In genomic region chr4:20341121-20341758, GRCh38 we compare ENCODE assay signal across 23 cellular contexts.
"Had no signal": no experiment of that assay in that cellular context is flagged by ENCODE, and none has a peak within 500 bp of the region (broad histone marks: within the 10 kb centered on the region; RNA-seq: fewer than 3 reads in every experiment).

No MANE protein-coding gene starts in this region.

- H3K4me3 Mint-ChIP-seq: brain; natural killer cell treated with Interleukin-12 subunit alpha and Interleukin-12 subunit beta and Interleukin-15 and Interleukin-18, amount 100 ng/mL, for 72 hours; T-helper 1 cell treated with Interleukin-12 subunit alpha and Interleukin-12 subunit beta and Interleukin-4 antibody, amounts not matched to agents 30 μg/mL and 1 μg/mL, for 36 hours; type B pancreatic cell; WTC11 had no signal

- ATAC-seq: activated naive CD4-positive, alpha-beta T cell treated with anti-CD3 and anti-CD28 coated beads, Interleukin-2, amount 50 U/mL, for 72 hours; left lobe of liver; natural killer cell treated with Interleukin-12 subunit alpha and Interleukin-12 subunit beta and Interleukin-15 and Interleukin-18, amount 100 ng/mL, for 72 hours; WTC11 had no signal

- H3K4me2 ChIP-seq: smooth muscle cell had no signal

- H3K36me3 Mint-ChIP-seq: activated naive CD4-positive, alpha-beta T cell treated with anti-CD3 and anti-CD28 coated beads, Interleukin-2, amount 50 U/mL, for 72 hours; brain; natural killer cell treated with Interleukin-12 subunit alpha and Interleukin-12 subunit beta and Interleukin-15 and Interleukin-18, amount 100 ng/mL, for 72 hours; type B pancreatic cell had no signal

- H3K27ac Mint-ChIP-seq: activated naive CD4-positive, alpha-beta T cell treated with anti-CD3 and anti-CD28 coated beads, Interleukin-2, amount 50 U/mL, for 72 hours; natural killer cell treated with Interleukin-12 subunit alpha and Interleukin-12 subunit beta and Interleukin-15 and Interleukin-18, amount 100 ng/mL, for 72 hours; T-helper 1 cell treated with Interleukin-12 subunit alpha and Interleukin-12 subunit beta and Interleukin-4 antibody, amounts not matched to agents 30 μg/mL and 1 μg/mL, for 36 hours; type B pancreatic cell; WTC11 had no signal

- H3K4me1 ChIP-seq: sigmoid colon, vagina had no signal

- H3K9me3 Mint-ChIP-seq: T-helper 1 cell treated with Interleukin-12 subunit alpha and Interleukin-12 subunit beta and Interleukin-4 antibody, amounts not matched to agents 30 μg/mL and 1 μg/mL, for 36 hours; type B pancreatic cell had no signal

- DNase-seq: activated gamma-delta T cell treated with Interleukin-2 at 50 U/mL for 16 hours; activated T-cell treated with anti-CD3 and anti-CD28 coated beads, Interleukin-2, amount 50 U/mL, for 1 hour; aorta; central memory CD4-positive, alpha-beta T cell; dermis blood vessel endothelial cell; effector CD8-positive, alpha-beta T cell; hypothalamus; midbrain; occipital lobe; sigmoid colon; stimulated activated CD4-positive, alpha-beta T cell treated with anti-CD3 and anti-CD28 coated beads, Interleukin-2, amount 100 ng/mL, for 48 hours; stimulated activated naive CD4-positive, alpha-beta T cell; T1000 had no signal

- H3K27ac ChIP-seq: sigmoid colon, thoracic aorta, vagina had no signal

- H3K36me3 ChIP-seq: sigmoid colon, thoracic aorta, vagina had no signal

- H3K4me3 ChIP-seq: sigmoid colon, smooth muscle cell, thoracic aorta, vagina had no signal

- H3K27me3 ChIP-seq: sigmoid colon, vagina had no signal

- H3K27me3 Mint-ChIP-seq: natural killer cell treated with Interleukin-12 subunit alpha and Interleukin-12 subunit beta and Interleukin-15 and Interleukin-18, amount 100 ng/mL, for 72 hours; type B pancreatic cell had no signal

- H3K9me3 ChIP-seq: sigmoid colon, thoracic aorta, vagina had no signal
